ENCODE assay signal across 8 cellular contexts in the genomic region with DNA sequence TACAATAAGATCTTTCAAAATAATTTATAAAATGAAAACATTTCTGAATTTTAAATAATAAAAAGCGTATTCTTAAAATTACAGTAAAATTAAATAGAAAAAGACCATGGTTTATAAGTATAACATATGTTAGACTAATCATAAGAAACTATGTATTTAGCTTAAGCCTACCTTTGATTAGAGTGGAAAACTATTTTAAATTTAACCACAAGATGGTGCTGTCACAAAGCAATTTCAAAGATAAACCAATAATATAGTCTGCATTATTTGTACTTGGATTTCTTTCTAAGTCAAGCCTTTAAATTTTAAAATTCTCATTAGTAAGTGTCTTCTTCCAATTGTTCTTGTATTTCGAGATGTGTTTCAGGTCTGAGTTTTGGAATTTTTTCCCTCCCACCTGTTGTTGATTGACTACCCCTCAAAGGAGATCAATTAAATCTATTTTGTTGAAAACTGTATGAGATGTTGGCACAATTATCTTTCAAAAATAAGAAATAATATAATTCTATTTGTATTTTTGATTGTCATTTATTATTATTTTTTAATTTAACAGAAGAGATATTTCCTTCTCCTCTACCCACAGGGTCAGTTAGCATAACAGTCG.
A peak's percentile ranks its signal among the peaks of the same experiment; 100 is the strongest.
DNase-seq lines count a peak whose midpoint lies in the region; ATAC-seq and TF ChIP-seq lines count a peak whose summit lies in the region.

No MANE protein-coding gene starts in this region.

- no TSS peak for BruUV-seq in mammary epithelial cell (replicated peaks; lab: Mats Ljungman, UMichigan)

- H4K20me1 ChIP-seq in mammary epithelial cell (ENCODE audit: insufficient read depth, low read length) = no peaks in the 10 kb centered on the region

- dilution Hi-C loops in mammary epithelial cell (cut with HindIII; ENCODE audit: low sequenced_read_pairs) = no loop called here

- H3K9ac ChIP-seq in mammary epithelial cell (ENCODE audit: insufficient read depth, low read length) = no peak overlapping the region

- no peak overlapping the region for H2AFZ ChIP-seq in mammary epithelial cell (ENCODE audit: low read depth, low read length)

- no peaks in the 10 kb centered on the region for H3K27me3 ChIP-seq in mammary epithelial cell (ENCODE audit: insufficient read depth, low read length)

- DNase-seq in ELR (ENCODE audit: low read depth) = peak; percentile 56
- peak; percentile 41 for DNase-seq in HCEC 1CT
- peak; percentile 33 for DNase-seq in NCI-H2029 treated with DMSO at 0.1 percent for 48 hours (lab: John Stamatoyannopoulos, UW)
- DNase-seq in mammary epithelial cell = peak; percentile 23
- DNase-seq in myocyte (ENCODE audit: low read depth) = peak; percentile 60
- no peak for DNase-seq in cortex of kidney (lab: John Stamatoyannopoulos, UW)
- DNase-seq in stimulated activated CD4-positive, alpha-beta T cell treated with anti-CD3 and anti-CD28 coated beads, Interleukin-2, amount 100 ng/mL, for 24 hours = no peak

- in situ Hi-C loops in mammary epithelial cell (cut with MboI; ENCODE audit: low sequenced_read_pairs in 2 of 2) = loop anchor here (5.0 to 10.0 kb wide), 3 partner anchors 156 to 516 kb away; no protein-coding TSS in a partner anchor

- ATAC-seq in esophagus mucosa = no peak

- intact Hi-C loops in mammary epithelial cell (cut with micrococcal nuclease) = loop anchor here (1.0 to 2.0 kb wide), 2 partner anchors 161 to 512 kb away; no protein-coding TSS in a partner anchor

- WGBS in mammary epithelial cell (ENCODE audit: low coverage, missing lambda C conversion rate) = 33% methylated on average over 3 of the region's 3 CpGs

- peak; percentile 44 to 51 for TF ChIP-seq CTCF in mammary epithelial cell (conservative IDR thresholded peaks at IDR 0.05 in 1 of 2, IDR thresholded peaks at IDR 0.05 in 1 of 2; ENCODE audit: extremely low read depth in 1 of 2, insufficient read depth in 1 of 2, low read depth in 1 of 2, low read length in 2 of 2)

- no peak overlapping the region for H3K4me3 ChIP-seq in mammary epithelial cell (replicated peaks in 1 of 3; ENCODE audit: insufficient read depth in 1 of 3, low read depth in 2 of 3, low read length in 3 of 3)

- H3K79me2 ChIP-seq in mammary epithelial cell (ENCODE audit: insufficient read depth, low read length) = no peaks in the 10 kb centered on the region

- no peak overlapping the region for H3K4me2 ChIP-seq in mammary epithelial cell (ENCODE audit: insufficient read depth, low read depth, low read length)

- no peak overlapping the region for H3K27ac ChIP-seq in mammary epithelial cell (ENCODE audit: insufficient read depth, low read depth, low read length)

- H3K9me3 ChIP-seq in mammary epithelial cell (replicated peaks; ENCODE audit: insufficient read depth, low read length) = no peaks in the 10 kb centered on the region

- H3K4me1 ChIP-seq in mammary epithelial cell (ENCODE audit: insufficient read depth, low read length) = peaks cover 8% of the 10 kb centered on the region

- CTCF ChIA-PET in mammary epithelial cell (lab: Charles Lee; ENCODE audit: low non-redundant PET) = interaction anchor here (0.6 to 1.0 kb wide), 4 partner anchors 12 to 443 kb away, joined by 3 to 6 read pairs (median 4); no protein-coding TSS in a partner anchor

- no peaks in the 10 kb centered on the region for H3K36me3 ChIP-seq in mammary epithelial cell (ENCODE audit: insufficient read depth, low read length)

Comparison
In these comparisons a context has a peak if more than half of its experiments do, and no peak if none do; other contexts are left out.
1. DNase-seq: peak in ELR (single experiment), HCEC 1CT (single experiment), NCI-H2029 treated with DMSO at 0.1 percent for 48 hours (single experiment), mammary epithelial cell (single experiment) and myocyte (single experiment); none in cortex of kidney (single experiment) and stimulated activated CD4-positive, alpha-beta T cell treated with anti-CD3 and anti-CD28 coated beads, Interleukin-2, amount 100 ng/mL, for 24 hours (0 of 2).